ENCODE assay signal across 8 cellular contexts in the genomic region with DNA sequence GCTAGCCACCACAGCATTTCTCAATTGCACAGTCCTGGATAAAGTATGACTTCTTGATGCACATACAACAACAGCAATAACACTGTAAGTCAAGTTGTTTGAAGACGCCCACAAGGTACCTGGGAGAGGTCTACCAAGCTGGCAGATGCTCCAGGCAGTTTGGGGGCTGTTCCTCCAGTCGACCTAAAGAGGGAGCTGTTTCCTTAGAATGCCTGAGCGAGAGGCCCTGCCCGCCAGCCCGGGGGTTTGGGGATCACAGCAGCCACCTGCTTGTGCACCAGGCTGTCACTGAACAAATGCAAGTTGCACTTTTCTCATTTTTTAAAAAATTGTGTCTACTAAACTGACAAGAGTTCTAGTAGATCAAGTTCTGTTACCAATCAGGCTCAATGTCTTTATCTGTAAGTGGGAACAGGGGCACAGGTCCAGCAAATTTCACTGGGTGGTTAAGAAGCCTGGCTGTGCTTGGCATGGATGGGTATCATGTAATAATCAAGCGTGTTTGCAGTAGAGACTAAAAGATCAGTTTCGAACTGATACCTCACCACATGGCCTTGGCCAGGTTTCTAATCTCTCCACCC.
DNase-seq lines count a peak whose midpoint lies in the region; ATAC-seq and TF ChIP-seq lines count a peak whose summit lies in the region.

No MANE protein-coding gene starts in this region.

- H3K4me1 Mint-ChIP-seq in mesothelial cell of epicardium: no peaks in the 10 kb centered on the region

- peak; percentile 61 for TF ChIP-seq CTCF in mesothelial cell of epicardium (IDR thresholded peaks at IDR 0.05; ENCODE audit: unreplicated experiment)

- H3K27me3 Mint-ChIP-seq in mesothelial cell of epicardium (ENCODE audit: low read depth): peaks cover 19% of the 10 kb centered on the region

- H3K9me3 Mint-ChIP-seq in mesothelial cell of epicardium: no peaks in the 10 kb centered on the region

- no peak overlapping the region for H3K4me3 Mint-ChIP-seq in mesothelial cell of epicardium

- no peaks in the 10 kb centered on the region for H3K36me3 Mint-ChIP-seq in mesothelial cell of epicardium

- no peak overlapping the region for H3K27ac Mint-ChIP-seq in mesothelial cell of epicardium

- peak; percentile 75 for ATAC-seq in HG02642 (IDR thresholded peaks at IDR 0.05; ENCODE audit: poor library complexity, unreplicated experiment)

- DNase-seq in NCI-H146 (lab: John Stamatoyannopoulos, UW) (peak; percentile 19), NCI-H146 treated with DMSO at 0.1 percent for 48 hours (lab: John Stamatoyannopoulos, UW; ENCODE audit: unreplicated experiment) (no peak), NCI-H2081 (lab: John Stamatoyannopoulos, UW) (peak; percentile 48 to 67), mesothelial cell of epicardium (ENCODE audit: low spot score in 2 of 2, unreplicated experiment in 2 of 2) (peak in 1 of 2 experiments; percentile 59)
- peak; percentile 52 to 83 for DNase-seq in activated CD4-positive, alpha-beta T cell treated with anti-CD3 and anti-CD28 coated beads, Interleukin-2, amount 50 U/mL, for 24 hours (ENCODE audit: low read depth in 1 of 2, low spot score in 1 of 2)
- DNase-seq in effector CD4-positive, alpha-beta T cell: peak; percentile 57
- peak; percentile 45 for DNase-seq in stimulated activated CD8-positive, alpha-beta memory T cell treated with anti-CD3 and anti-CD28 coated beads, Interleukin-7, amount 100 ng/mL, for 24 hours (ENCODE audit: low read depth)
